25 cellular contexts compared by ENCODE assay signal in the genomic region with DNA sequence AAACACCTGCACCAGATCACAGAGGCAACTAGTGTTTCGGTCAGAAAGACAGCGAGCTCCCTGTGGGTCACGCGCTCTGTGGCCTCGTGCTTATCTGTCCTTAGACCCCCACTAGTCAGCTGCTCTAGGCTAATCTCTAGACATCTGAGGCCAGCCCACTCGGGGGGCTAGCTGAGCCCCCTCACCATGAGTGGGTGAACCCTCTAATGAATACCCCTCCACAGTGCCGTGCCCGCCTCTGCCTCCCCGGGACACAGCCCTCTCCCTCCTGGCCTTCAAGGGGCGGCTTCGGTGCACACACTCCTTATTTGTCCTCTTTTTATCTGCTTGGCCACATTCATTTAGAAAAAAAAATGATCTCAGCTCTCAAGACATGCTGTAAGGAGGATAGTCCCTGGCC.
DNase-seq lines count a peak whose midpoint lies in the region; ATAC-seq, FAIRE-seq and TF ChIP-seq lines count a peak whose summit lies in the region.
"Had no signal": no experiment of that assay in that cellular context is flagged by ENCODE, and none has a peak within 500 bp of the region (broad histone marks: within the 10 kb centered on the region; RNA-seq: fewer than 3 reads in every experiment).

No MANE protein-coding gene starts in this region.

- no peak for DNase-seq in H1 (ENCODE audit: low read depth in 1 of 2, low spot score in 2 of 2)
- DNase-seq in neural progenitor cell (ENCODE audit: low spot score) = no peak
- peak; percentile 45 for DNase-seq in posterior vena cava (ENCODE audit: low spot score)
- no peak for DNase-seq in tibial nerve (ENCODE audit: low spot score in 2 of 2)
- no peak for DNase-seq in DMS79 (lab: John Stamatoyannopoulos, UW)
- DNase-seq in DMS53 (lab: John Stamatoyannopoulos, UW) = no peak
- DNase-seq: 8988T; ACHN; AML-193; BE2C; CD4-positive, alpha-beta T cell; CD8-positive, alpha-beta memory T cell; DMS 273 treated with DMSO at 0.1 percent for 48 hours; DND-41; H9; HFFc6 had no signal

- H3K4me3 ChIP-seq in HEK293 (ENCODE audit: low read depth, low read length) = no peak overlapping the region
- no peak overlapping the region for H3K4me3 ChIP-seq in H1 (ENCODE audit: extremely low read depth in 1 of 4, insufficient read depth in 2 of 4, low read depth in 3 of 4, low read length in 4 of 4)
- no peak overlapping the region for H3K4me3 ChIP-seq in neural progenitor cell
- no peak overlapping the region for H3K4me3 ChIP-seq in tibial nerve
- H3K4me3 ChIP-seq: A549; BLaER1 treated with 17β-estradiol and CSF1 and Interleukin-3, amounts not matched to agents 10 nM and 100 nM had no signal

- no peak overlapping the region for H3K4ac ChIP-seq in H1 (replicated peaks; ENCODE audit: insufficient read length, low read depth, low read length)

- H3F3A ChIP-seq in neural progenitor cell (ENCODE audit: low read depth) = no peaks in the 10 kb centered on the region

- H3K23ac ChIP-seq in H1 (ENCODE audit: insufficient read length) = no peak overlapping the region

- peaks cover 3% of the 10 kb centered on the region for H3K23me2 ChIP-seq in H1 (ENCODE audit: low read depth, low read length)

- H3K27ac ChIP-seq in HEK293 (ENCODE audit: extremely low read depth, low read depth, low read length) (no peak overlapping the region), H1 (ENCODE audit: low read depth, low read length) (no peak overlapping the region), neural progenitor cell (no peak overlapping the region), tibial nerve (no peak overlapping the region)
- H3K27ac ChIP-seq: A549; BLaER1 treated with 17β-estradiol and CSF1 and Interleukin-3, amounts not matched to agents 10 nM and 100 nM had no signal

- 90% methylated on average over 9 of the region's 11 CpGs; no CpG with 5 or more reads in 1 of the 2 experiments for WGBS in H1 (ENCODE audit: extremely low coverage in 1 of 2, insufficient coverage in 1 of 2, insufficient read length in 1 of 2, insufficient replicate concordance in 2 of 2, low coverage in 1 of 2, low lambda C conversion rate in 2 of 2, missing lambda C conversion rate in 1 of 2), 2 experiments
- WGBS in tibial nerve, 2 donors = 85 to 93% methylated on average over 11 of the region's 11 CpGs

- H3K18ac ChIP-seq in H1 (ENCODE audit: extremely low read depth, low read length) = no peak overlapping the region

- H2BK15ac ChIP-seq in H1 (ENCODE audit: low read length) = no peak overlapping the region

- TF ChIP-seq EP300 in H1 (IDR thresholded peaks at IDR 0.05; ENCODE audit: borderline replicate concordance in 1 of 2, low read depth in 2 of 2, low read length in 2 of 2) (no peak), tibial nerve (IDR thresholded peaks at IDR 0.05) (no peak)

- peaks cover 9% of the 10 kb centered on the region for H3K27me3 Mint-ChIP-seq in neural progenitor cell (ENCODE audit: insufficient read depth, low read depth)
- H3K27me3 Mint-ChIP-seq in stimulated activated memory B cell treated with anti-CD40 and anti-IgM and Interleukin-4, amounts not matched to agents 10 μg/mL and 1 μg/mL and 100 μg/mL, for 72 hours = peaks cover 35% of the 10 kb centered on the region

- peaks cover 3% of the 10 kb centered on the region for H3K9me3 Mint-ChIP-seq in neural progenitor cell
- H3K9me3 Mint-ChIP-seq in stimulated activated memory B cell treated with anti-CD40 and anti-IgM and Interleukin-4, amounts not matched to agents 10 μg/mL and 1 μg/mL and 100 μg/mL, for 72 hours = peaks cover 4% of the 10 kb centered on the region
- H3K9me3 Mint-ChIP-seq: CD4-positive, alpha-beta T cell had no signal

- H3K79me2 ChIP-seq in H1 (ENCODE audit: control insufficient read depth in 1 of 2, insufficient read depth in 2 of 2, low read length in 2 of 2) = no peaks in the 10 kb centered on the region
- no peaks in the 10 kb centered on the region for H3K79me2 ChIP-seq in neural progenitor cell (ENCODE audit: low read depth)

- H3K9ac ChIP-seq in H1 (replicated peaks in 1 of 4; ENCODE audit: extremely low read depth in 1 of 4, low read depth in 3 of 4, low read length in 3 of 4) (no peak overlapping the region), neural progenitor cell (no peak overlapping the region)
- H3K9ac ChIP-seq: BLaER1 treated with 17β-estradiol and CSF1 and Interleukin-3, amounts not matched to agents 10 nM and 100 nM had no signal

- ATAC-seq in stimulated activated memory B cell treated with anti-CD40 and anti-IgM and Interleukin-4, amounts not matched to agents 10 μg/mL and 1 μg/mL and 100 μg/mL, for 72 hours = no peak
- ATAC-seq: A549, HCT116 had no signal

- H3K27ac Mint-ChIP-seq in neural progenitor cell = peak overlapping the region; percentile 46
- H3K27ac Mint-ChIP-seq in stimulated activated memory B cell treated with anti-CD40 and anti-IgM and Interleukin-4, amounts not matched to agents 10 μg/mL and 1 μg/mL and 100 μg/mL, for 72 hours = no peak overlapping the region
- H3K27ac Mint-ChIP-seq: CD4-positive, alpha-beta T cell; CD8-positive, alpha-beta memory T cell; H9; HFFc6 had no signal

- H3K14ac ChIP-seq in H1 (ENCODE audit: insufficient read length) = no peak overlapping the region

- H2BK12ac ChIP-seq in H1 (ENCODE audit: low read depth, low read length) = no peak overlapping the region

- H3K27me3 ChIP-seq in H1 (replicated peaks in 1 of 4; ENCODE audit: control insufficient read depth in 3 of 4, extremely low read depth in 1 of 4, insufficient read depth in 3 of 4, low read length in 3 of 4) = no peaks in the 10 kb centered on the region; a peak in 1 of 7 replicates
- no peaks in the 10 kb centered on the region for H3K27me3 ChIP-seq in neural progenitor cell
- H3K27me3 ChIP-seq in tibial nerve = peaks cover 0 to 17% of the 10 kb centered on the region in 2 donors
- H3K27me3 ChIP-seq: BLaER1 treated with 17β-estradiol and CSF1 and Interleukin-3, amounts not matched to agents 10 nM and 100 nM had no signal

- TF ChIP-seq RAD21 in H1 (IDR thresholded peaks at IDR 0.05 in 1 of 2, conservative IDR thresholded peaks at IDR 0.05 in 1 of 2; ENCODE audit: low read depth in 2 of 2, low read length in 2 of 2) = no peak

- TF ChIP-seq POLR2A in H1 (IDR thresholded peaks at IDR 0.05; ENCODE audit: control extremely low read depth in 1 of 2, low read depth in 2 of 2, low read length in 2 of 2) = no peak
- no peak for TF ChIP-seq POLR2A in tibial nerve (IDR thresholded peaks at IDR 0.05)

- H3K4me2 ChIP-seq in H1 (ENCODE audit: insufficient read depth in 1 of 2, low read depth in 2 of 2, low read length in 2 of 2) (no peak overlapping the region), neural progenitor cell (no peak overlapping the region)
- H3K4me2 ChIP-seq: A549; BLaER1 treated with 17β-estradiol and CSF1 and Interleukin-3, amounts not matched to agents 10 nM and 100 nM had no signal

- peaks cover 18% of the 10 kb centered on the region for H3K4me1 Mint-ChIP-seq in neural progenitor cell
- H3K4me1 Mint-ChIP-seq in stimulated activated memory B cell treated with anti-CD40 and anti-IgM and Interleukin-4, amounts not matched to agents 10 μg/mL and 1 μg/mL and 100 μg/mL, for 72 hours = no peaks in the 10 kb centered on the region
- H3K4me1 Mint-ChIP-seq: CD8-positive, alpha-beta memory T cell had no signal

- H3K4me3 Mint-ChIP-seq in neural progenitor cell = no peak overlapping the region
- no peak overlapping the region for H3K4me3 Mint-ChIP-seq in stimulated activated memory B cell treated with anti-CD40 and anti-IgM and Interleukin-4, amounts not matched to agents 10 μg/mL and 1 μg/mL and 100 μg/mL, for 72 hours
- H3K4me3 Mint-ChIP-seq: CD14-positive monocyte; CD4-positive, alpha-beta T cell; CD8-positive, alpha-beta memory T cell; H9; HFFc6 had no signal

- H3K36me3 ChIP-seq in HEK293 (ENCODE audit: control insufficient read depth in 2 of 2, insufficient read depth in 1 of 2, low read length in 2 of 2) = no peaks in the 10 kb centered on the region
- no peaks in the 10 kb centered on the region; a peak in 1 of 8 replicates for H3K36me3 ChIP-seq in H1 (ENCODE audit: control insufficient read depth in 2 of 4, insufficient read depth in 4 of 4, low read length in 3 of 4)
- H3K36me3 ChIP-seq in neural progenitor cell = no peaks in the 10 kb centered on the region
- no peaks in the 10 kb centered on the region for H3K36me3 ChIP-seq in tibial nerve
- H3K36me3 ChIP-seq: BE2C; BLaER1 treated with 17β-estradiol and CSF1 and Interleukin-3, amounts not matched to agents 10 nM and 100 nM had no signal

- H4K5ac ChIP-seq in H1 (ENCODE audit: insufficient read length, low read depth, low read length) = no peak overlapping the region

- H3K4me1 ChIP-seq in HEK293 (ENCODE audit: control insufficient read depth, insufficient read depth, low read length) (no peaks in the 10 kb centered on the region; the same call in 1 of the 2 replicates), H1 (replicated peaks in 1 of 4; ENCODE audit: control insufficient read depth in 3 of 4, insufficient read depth in 4 of 4, low read length in 3 of 4) (no peaks in the 10 kb centered on the region), neural progenitor cell (peaks cover 10% of the 10 kb centered on the region), tibial nerve (peaks cover 0 to 8% (median 0%) of the 10 kb centered on the region in 4 donors)
- H3K4me1 ChIP-seq: BE2C had no signal

- CTCF ChIA-PET in HEK293 (lab: Yijun Ruan, JAX) = no interaction called here
- CTCF ChIA-PET in H1 (lab: Charles Lee; ENCODE audit: partially characterized antibody) = interaction anchor here (1.5 to 1.7 kb wide), 2 partner anchors 11 to 20 kb away, joined by 4 to 7 read pairs; no protein-coding TSS in a partner anchor

- no peak overlapping the region for H3K56ac ChIP-seq in H1 (replicated peaks; ENCODE audit: insufficient read length, low read depth, low read length)

- H4K20me1 ChIP-seq in H1 (replicated peaks in 1 of 2; ENCODE audit: control insufficient read depth in 1 of 2, insufficient read depth in 2 of 2, low read length in 2 of 2) = no peaks in the 10 kb centered on the region
- H4K20me1 ChIP-seq in neural progenitor cell (ENCODE audit: low read depth) = no peaks in the 10 kb centered on the region
- H4K20me1 ChIP-seq: BLaER1 treated with 17β-estradiol and CSF1 and Interleukin-3, amounts not matched to agents 10 nM and 100 nM had no signal

- no peaks in the 10 kb centered on the region for H3K36me3 Mint-ChIP-seq in neural progenitor cell
- H3K36me3 Mint-ChIP-seq in stimulated activated memory B cell treated with anti-CD40 and anti-IgM and Interleukin-4, amounts not matched to agents 10 μg/mL and 1 μg/mL and 100 μg/mL, for 72 hours = no peaks in the 10 kb centered on the region
- H3K36me3 Mint-ChIP-seq: CD14-positive monocyte; CD8-positive, alpha-beta memory T cell had no signal

- no peak overlapping the region for H2BK20ac ChIP-seq in H1 (ENCODE audit: low read length)

- POLR2A ChIA-PET in HEK293 (lab: Yijun Ruan, JAX) = no interaction called here
- POLR2A ChIA-PET in H1 (lab: Charles Lee; ENCODE audit: partially characterized antibody) = no interaction called here

- H2BK5ac ChIP-seq in H1 (ENCODE audit: low read depth, low read length) = no peak overlapping the region

- no peak overlapping the region for H2AK5ac ChIP-seq in H1 (ENCODE audit: low read depth, low read length)

- no peak overlapping the region for H4K91ac ChIP-seq in H1 (replicated peaks; ENCODE audit: insufficient read length, low read length)

- H3K79me1 ChIP-seq in H1 (ENCODE audit: low read depth, low read length) = 0 out of 2 replicates have a peak, but pooled peaks cover 4% of the 10 kb centered on the region

- H2AFZ ChIP-seq in H1 (ENCODE audit: low read length) (no peak overlapping the region), neural progenitor cell (replicated peaks) (no peak overlapping the region)

- no peak for FAIRE-seq in H1 (lab: Jason Lieb, UNC)
- FAIRE-seq: A549, D721Med, G401.6, GM12892 had no signal

- H3K9me3 ChIP-seq in HEK293 (ENCODE audit: control insufficient read depth, insufficient read depth, low read depth, low read length) (no peaks in the 10 kb centered on the region), H1 (ENCODE audit: insufficient read depth in 2 of 2, low read depth in 1 of 2, low read length in 1 of 2) (no peaks in the 10 kb centered on the region), neural progenitor cell (ENCODE audit: low read depth) (no peaks in the 10 kb centered on the region), tibial nerve (peaks cover 0 to 15% (median 0%) of the 10 kb centered on the region in 4 donors)
- H3K9me3 ChIP-seq: A549; BE2C; BLaER1 treated with 17β-estradiol and CSF1 and Interleukin-3, amounts not matched to agents 10 nM and 100 nM had no signal

- TF ChIP-seq CTCF in HEK293 (tag by site-specific recombination; IDR thresholded peaks at IDR 0.05) (no peak), H1 (IDR thresholded peaks at IDR 0.05; ENCODE audit: control extremely low read depth in 1 of 3, insufficient read depth in 1 of 3, low read depth in 1 of 3, low read length in 3 of 3) (no peak), neural progenitor cell (IDR thresholded peaks at IDR 0.05) (no peak), tibial nerve (IDR thresholded peaks at IDR 0.05) (no peak)

- intact Hi-C loops in posterior vena cava (cut with DNase I) = no loop called here

- H4K8ac ChIP-seq in H1 (ENCODE audit: extremely low read depth, insufficient read depth, low read length) = 0 out of 2 replicates have a peak overlapping the region, but pooled peaks have one; percentile 29

- H2BK120ac ChIP-seq in H1 (replicated peaks; ENCODE audit: low read depth, low read length) = no peak overlapping the region
